Comparison of ENCODE assay signal across 12 cellular contexts in genomic region chr5:154475613-154476342, GRCh38. TPM values are rescaled to one million over a fixed set of nuclear protein-coding genes. Genes with fewer than 3 reads are reported as not detected.
DNase-seq lines count a peak whose midpoint lies in the region; ATAC-seq and TF ChIP-seq lines count a peak whose summit lies in the region.
"Had no signal": no experiment of that assay in that cellular context is flagged by ENCODE, and none has a peak within 500 bp of the region (broad histone marks: within the 10 kb centered on the region; RNA-seq: fewer than 3 reads in every experiment).

No MANE protein-coding gene starts in this region.

- peak in 1 of 5 donors; percentile 8 for DNase-seq in CD4-positive, alpha-beta memory T cell
- DNase-seq in cerebellar cortex (ENCODE audit: low spot score) (peak; percentile 18), SIG-M5 (lab: John Stamatoyannopoulos, UW) (no peak), NCI-H2029 (lab: John Stamatoyannopoulos, UW) (no peak)
- no peak for DNase-seq in naive thymus-derived CD8-positive, alpha-beta T cell
- DNase-seq: anterior cingulate cortex, DMS79 treated with DMSO at 0.1 percent for 48 hours had no signal

- peaks cover 78% of the 10 kb centered on the region for H3K4me1 ChIP-seq in CD4-positive, alpha-beta memory T cell (ENCODE audit: insufficient read depth, low read length)
- peaks cover 60% of the 10 kb centered on the region for H3K4me1 ChIP-seq in HUES6 (ENCODE audit: control insufficient read depth, insufficient read depth, low read length)

- peaks cover 43 to 73% (median 59%) of the 10 kb centered on the region in 4 donors for H3K4me1 Mint-ChIP-seq in CD4-positive, alpha-beta memory T cell
- H3K4me1 Mint-ChIP-seq in naive thymus-derived CD8-positive, alpha-beta T cell: peaks cover 35 to 78% (median 63%) of the 10 kb centered on the region in 4 donors

- peak overlapping the region; percentile 97 for H3K9ac ChIP-seq in HUES6 (ENCODE audit: low read length)

- POLR2A ChIA-PET in CD4-positive, alpha-beta memory T cell (lab: Charles Lee; ENCODE audit: partially characterized antibody): no interaction called here
- POLR2A ChIA-PET in naive thymus-derived CD8-positive, alpha-beta T cell (lab: Charles Lee): no interaction called here

- H3K27me3 ChIP-seq in CD4-positive, alpha-beta memory T cell (ENCODE audit: insufficient read depth, low read length): peaks cover 90% of the 10 kb centered on the region
- peaks cover 99% of the 10 kb centered on the region for H3K27me3 ChIP-seq in HUES6 (ENCODE audit: control insufficient read depth, insufficient read depth, low read length)

- H3K9me3 Mint-ChIP-seq in CD4-positive, alpha-beta memory T cell: peaks cover 0 to 3% (median 0%) of the 10 kb centered on the region in 8 donors
- H3K9me3 Mint-ChIP-seq in naive thymus-derived CD8-positive, alpha-beta T cell: no peaks in the 10 kb centered on the region

- H3K27me3 Mint-ChIP-seq in CD4-positive, alpha-beta memory T cell: peaks cover 69 to 75% of the 10 kb centered on the region in 2 donors
- H3K27me3 Mint-ChIP-seq in naive thymus-derived CD8-positive, alpha-beta T cell: peaks cover 52 to 86% (median 78%) of the 10 kb centered on the region in 5 donors

- CTCF ChIA-PET in CD4-positive, alpha-beta memory T cell (lab: Charles Lee; ENCODE audit: partially characterized antibody): interaction anchor here (1.2 to 1.5 kb wide), 2 partner anchors 8 to 9 kb away, joined by 4 to 6 read pairs; no protein-coding TSS in a partner anchor

- no peak for ATAC-seq in naive thymus-derived CD8-positive, alpha-beta T cell
- no peak for ATAC-seq in GM18505 (IDR thresholded peaks at IDR 0.05; ENCODE audit: unreplicated experiment)
- ATAC-seq in HG03469 (IDR thresholded peaks at IDR 0.05; ENCODE audit: unreplicated experiment): no peak
- ATAC-seq: Panc1 had no signal

- H3K4me3 Mint-ChIP-seq in CD4-positive, alpha-beta memory T cell: peak overlapping the region in 7 of 8 donors; percentile 33 to 84 (median 67)
- H3K4me3 Mint-ChIP-seq in naive thymus-derived CD8-positive, alpha-beta T cell: peak overlapping the region; percentile 7 to 82 (median 64)

- no peaks in the 10 kb centered on the region for H3K9me3 ChIP-seq in CD4-positive, alpha-beta memory T cell (ENCODE audit: control insufficient read depth in 1 of 2, low read length in 2 of 2)
- H3K9me3 ChIP-seq in HUES6 (ENCODE audit: control insufficient read depth, insufficient read depth, low read depth, low read length): no peaks in the 10 kb centered on the region

- intact Hi-C loops in CD4-positive, alpha-beta memory T cell (cut with micrococcal nuclease): no loop called here

- no peaks in the 10 kb centered on the region for H3K36me3 ChIP-seq in CD4-positive, alpha-beta memory T cell (ENCODE audit: insufficient read depth, low read length)
- H3K36me3 ChIP-seq in HUES6 (ENCODE audit: control insufficient read depth, insufficient read depth, low read length): peaks cover 11% of the 10 kb centered on the region; the same call in 1 of the 2 replicates

- no peak for TF ChIP-seq POLR2A in GM18505 (IDR thresholded peaks at IDR 0.05; ENCODE audit: borderline replicate concordance, extremely low read depth, insufficient read depth, insufficient read length)

- H3K27ac ChIP-seq in CD4-positive, alpha-beta memory T cell (ENCODE audit: low read depth, low read length): no peak overlapping the region
- peak overlapping the region; percentile 23; the same call in 1 of the 2 replicates for H3K27ac ChIP-seq in HUES6 (ENCODE audit: low read depth, low read length)

- no peak overlapping the region for H3K4me3 ChIP-seq in CD4-positive, alpha-beta memory T cell (ENCODE audit: low read length in 2 of 2)
- peak overlapping the region; percentile 68 for H3K4me3 ChIP-seq in HUES6 (ENCODE audit: low read depth, low read length)

- peak overlapping the region in 2 of 7 donors; percentile 42 to 70 for H3K27ac Mint-ChIP-seq in CD4-positive, alpha-beta memory T cell
- H3K27ac Mint-ChIP-seq in naive thymus-derived CD8-positive, alpha-beta T cell: peak overlapping the region in 1 of 10 donors; percentile 81

- H3K36me3 Mint-ChIP-seq in CD4-positive, alpha-beta memory T cell: no peaks in the 10 kb centered on the region
- peaks cover 0 to 5% (median 0%) of the 10 kb centered on the region in 3 donors for H3K36me3 Mint-ChIP-seq in naive thymus-derived CD8-positive, alpha-beta T cell

RNA-seq across cellular contexts. Expression of gene HAND1, which starts 2.2 kb away (rescaled TPM):
- total RNA-seq in CD4-positive, alpha-beta memory T cell: not detected
- polyA plus RNA-seq in CD4-positive, alpha-beta memory T cell: not detected
- not detected for total RNA-seq in naive thymus-derived CD8-positive, alpha-beta T cell
- polyA plus RNA-seq in naive thymus-derived CD8-positive, alpha-beta T cell: not detected
- total RNA-seq: lower leg skin had no signal

RNA-seq across cellular contexts. Expression of gene SAP30L, which starts 30.0 kb away (rescaled TPM):
- 10 to 100 TPM; 36.9 to 47.5 TPM for total RNA-seq in CD4-positive, alpha-beta memory T cell
- polyA plus RNA-seq in CD4-positive, alpha-beta memory T cell: 10 to 100 TPM; 19.4 to 44.7 TPM
- 10 to 100 TPM; 45.5 to 47.3 TPM for total RNA-seq in naive thymus-derived CD8-positive, alpha-beta T cell
- polyA plus RNA-seq in naive thymus-derived CD8-positive, alpha-beta T cell: 10 to 100 TPM; 20.1 to 35.6 (median 25.3) TPM
